ENCODE assay signal across 11 cellular contexts in genomic region chr20:11350126-11351005, GRCh38.
DNase-seq lines count a peak whose midpoint lies in the region; ATAC-seq and TF ChIP-seq lines count a peak whose summit lies in the region.
"Had no signal": no experiment of that assay in that cellular context is flagged by ENCODE, and none has a peak within 500 bp of the region (broad histone marks: within the 10 kb centered on the region; RNA-seq: fewer than 3 reads in every experiment).

No MANE protein-coding gene starts in this region.

- H3K27me3 Mint-ChIP-seq in activated CD8-positive, alpha-beta memory T cell treated with anti-CD3 and anti-CD28 coated beads, Interleukin-2, amount 10 ng/mL, durations not matched to agents 7 days and 5 days: no peaks in the 10 kb centered on the region
- H3K27me3 Mint-ChIP-seq: activated naive CD8-positive, alpha-beta T cell treated with anti-CD3 and anti-CD28 coated beads, Interleukin-2, amount 10 ng/mL, durations not matched to agents 7 days and 5 days had no signal

- H3K27ac ChIP-seq in left lung: peak overlapping the region in 1 of 2 donors; percentile 21
- no peak overlapping the region for H3K27ac ChIP-seq in dorsolateral prefrontal cortex
- H3K27ac ChIP-seq: esophagus muscularis mucosa had no signal

- no peaks in the 10 kb centered on the region for H3K36me3 ChIP-seq in left lung
- H3K36me3 ChIP-seq: esophagus muscularis mucosa had no signal

- H3K27ac Mint-ChIP-seq in activated CD8-positive, alpha-beta memory T cell treated with anti-CD3 and anti-CD28 coated beads, Interleukin-2, amount 10 ng/mL, durations not matched to agents 7 days and 5 days: no peak overlapping the region
- H3K27ac Mint-ChIP-seq: activated naive CD8-positive, alpha-beta T cell treated with anti-CD3 and anti-CD28 coated beads, Interleukin-2, amount 10 ng/mL, durations not matched to agents 7 days and 5 days had no signal

- no peak overlapping the region for H3K4me3 Mint-ChIP-seq in activated CD8-positive, alpha-beta memory T cell treated with anti-CD3 and anti-CD28 coated beads, Interleukin-2, amount 10 ng/mL, durations not matched to agents 7 days and 5 days
- H3K4me3 Mint-ChIP-seq: activated naive CD8-positive, alpha-beta T cell treated with anti-CD3 and anti-CD28 coated beads, Interleukin-2, amount 10 ng/mL, durations not matched to agents 7 days and 5 days had no signal

- peaks cover 2% of the 10 kb centered on the region for H3K9me3 Mint-ChIP-seq in activated CD8-positive, alpha-beta memory T cell treated with anti-CD3 and anti-CD28 coated beads, Interleukin-2, amount 10 ng/mL, durations not matched to agents 7 days and 5 days (ENCODE audit: low read depth)

- DNase-seq in AG08396 (ENCODE audit: low spot score) (peak; percentile 16), M059J (ENCODE audit: low read depth) (peak; percentile 48), cardiac fibroblast (ENCODE audit: low read depth in 2 of 2) (peak; percentile 76 to 79), left lung (no peak), dorsolateral prefrontal cortex (no peak), iPS-NIHi11 (ENCODE audit: low spot score) (no peak)
- no peak for DNase-seq in activated T-cell treated with anti-CD3 and anti-CD28 coated beads, Interleukin-2, amount 50 U/mL, for 48 hours
- no peak for DNase-seq in activated CD8-positive, alpha-beta memory T cell treated with anti-CD3 and anti-CD28 coated beads, Interleukin-2, amount 10 ng/mL, durations not matched to agents 7 days and 5 days
- DNase-seq: activated CD4-positive, alpha-beta T cell treated with anti-CD3 and anti-CD28 coated beads, Interleukin-2, amount 50 U/mL, for 48 hours; activated naive CD8-positive, alpha-beta T cell treated with anti-CD3 and anti-CD28 coated beads, Interleukin-2, amount 10 ng/mL, durations not matched to agents 7 days and 5 days had no signal

- H3K27me3 ChIP-seq in left lung (no peaks in the 10 kb centered on the region), dorsolateral prefrontal cortex (no peaks in the 10 kb centered on the region)
- H3K27me3 ChIP-seq: esophagus muscularis mucosa had no signal

- H3K4me1 ChIP-seq in left lung: no peaks in the 10 kb centered on the region
- H3K4me1 ChIP-seq: esophagus muscularis mucosa had no signal

- CTCF ChIA-PET in activated CD8-positive, alpha-beta memory T cell treated with anti-CD3 and anti-CD28 coated beads, Interleukin-2, amount 10 ng/mL, durations not matched to agents 7 days and 5 days (lab: Charles Lee): no interaction called here

- intact Hi-C loops in left lung (cut with DNase I) (no loop called here), dorsolateral prefrontal cortex (cut with DNase I) (no loop called here)

- no peaks in the 10 kb centered on the region for H3K9me3 ChIP-seq in left lung
- H3K9me3 ChIP-seq: esophagus muscularis mucosa had no signal

- no peak overlapping the region for H3K4me3 ChIP-seq in cardiac fibroblast (replicated peaks in 1 of 2; ENCODE audit: low read depth in 2 of 2, low read length in 2 of 2)
- no peak overlapping the region for H3K4me3 ChIP-seq in left lung
- no peak overlapping the region for H3K4me3 ChIP-seq in dorsolateral prefrontal cortex
- H3K4me3 ChIP-seq: esophagus muscularis mucosa had no signal

- no peak for TF ChIP-seq CTCF in cardiac fibroblast (IDR thresholded peaks at IDR 0.05; ENCODE audit: low read depth, low read length)
- TF ChIP-seq CTCF in left lung (IDR thresholded peaks at IDR 0.05): no peak
- TF ChIP-seq CTCF in dorsolateral prefrontal cortex (IDR thresholded peaks at IDR 0.05 in 54 of 56, conservative IDR thresholded peaks at IDR 0.05 in 2 of 56; ENCODE audit: low read depth in 1 of 56, partially characterized antibody in 56 of 56): no peak

- H3K4me1 Mint-ChIP-seq in activated CD8-positive, alpha-beta memory T cell treated with anti-CD3 and anti-CD28 coated beads, Interleukin-2, amount 10 ng/mL, durations not matched to agents 7 days and 5 days: no peaks in the 10 kb centered on the region
- H3K4me1 Mint-ChIP-seq: activated naive CD8-positive, alpha-beta T cell treated with anti-CD3 and anti-CD28 coated beads, Interleukin-2, amount 10 ng/mL, durations not matched to agents 7 days and 5 days had no signal

- no peaks in the 10 kb centered on the region for H3K36me3 Mint-ChIP-seq in activated CD8-positive, alpha-beta memory T cell treated with anti-CD3 and anti-CD28 coated beads, Interleukin-2, amount 10 ng/mL, durations not matched to agents 7 days and 5 days
- H3K36me3 Mint-ChIP-seq: activated naive CD8-positive, alpha-beta T cell treated with anti-CD3 and anti-CD28 coated beads, Interleukin-2, amount 10 ng/mL, durations not matched to agents 7 days and 5 days had no signal

- peak; percentile 73 for ATAC-seq in left lung
- no peak for ATAC-seq in activated CD8-positive, alpha-beta memory T cell treated with anti-CD3 and anti-CD28 coated beads, Interleukin-2, amount 10 ng/mL, durations not matched to agents 7 days and 5 days

Comparison
In these comparisons a context has a peak if more than half of its experiments do, and no peak if none do; other contexts are left out.
1. DNase-seq: peak in AG08396 (single experiment), M059J (single experiment) and cardiac fibroblast (2 of 2); none in left lung (0 of 2), activated T-cell treated with anti-CD3 and anti-CD28 coated beads, Interleukin-2, amount 50 U/mL, for 48 hours (0 of 2), dorsolateral prefrontal cortex (0 of 10), activated CD8-positive, alpha-beta memory T cell treated with anti-CD3 and anti-CD28 coated beads, Interleukin-2, amount 10 ng/mL, durations not matched to agents 7 days and 5 days (single experiment) and iPS-NIHi11 (single experiment).